22 cellular contexts compared by ENCODE assay signal in genomic region chr2:156540706-156541105, GRCh38.
"Had no signal": no experiment of that assay in that cellular context is flagged by ENCODE, and none has a peak within 500 bp of the region (broad histone marks: within the 10 kb centered on the region; RNA-seq: fewer than 3 reads in every experiment).

No MANE protein-coding gene starts in this region.

- H3K4me3 ChIP-seq: body of pancreas, mucosa of descending colon, suprapubic skin, transverse colon, uterus had no signal

- FAIRE-seq: colon had no signal

- H3K27ac Mint-ChIP-seq: activated CD4-positive, alpha-beta memory T cell treated with anti-CD3 and anti-CD28 coated beads, Interleukin-2, amount 10 ng/mL, durations not matched to agents 7 days and 5 days; activated CD8-positive, alpha-beta memory T cell treated with anti-CD3 and anti-CD28 coated beads, Interleukin-2, amount 10 ng/mL, durations not matched to agents 7 days and 5 days; activated naive CD8-positive, alpha-beta T cell treated with anti-CD3 and anti-CD28 coated beads, Interleukin-2, amount 10 ng/mL, durations not matched to agents 7 days and 5 days; progenitor cell of endocrine pancreas; stimulated activated naive CD8-positive, alpha-beta T cell treated with anti-CD3 and anti-CD28 coated beads, Interleukin-15, Interleukin-2, amounts not matched to agents 100 ng/mL and 50 ng/mL, for 24 hours had no signal

- H3K4me1 Mint-ChIP-seq: immature natural killer cell had no signal

- H3K4me3 Mint-ChIP-seq: activated CD4-positive, alpha-beta memory T cell treated with anti-CD3 and anti-CD28 coated beads, Interleukin-2, amount 10 ng/mL, durations not matched to agents 7 days and 5 days; activated CD8-positive, alpha-beta memory T cell treated with anti-CD3 and anti-CD28 coated beads, Interleukin-2, amount 10 ng/mL, durations not matched to agents 7 days and 5 days; activated naive CD8-positive, alpha-beta T cell treated with anti-CD3 and anti-CD28 coated beads, Interleukin-2, amount 10 ng/mL, durations not matched to agents 7 days and 5 days; immature natural killer cell; memory B cell; naive B cell; neural crest cell; stimulated activated naive CD8-positive, alpha-beta T cell treated with anti-CD3 and anti-CD28 coated beads, Interleukin-15, Interleukin-2, amounts not matched to agents 100 ng/mL and 50 ng/mL, for 24 hours had no signal

- ATAC-seq: activated CD8-positive, alpha-beta memory T cell treated with anti-CD3 and anti-CD28 coated beads, Interleukin-2, amount 10 ng/mL, durations not matched to agents 7 days and 5 days; body of pancreas; left ventricle myocardium superior; mucosa of descending colon had no signal

- H3K27me3 ChIP-seq: body of pancreas, suprapubic skin, transverse colon, uterus had no signal

- H3K9me3 ChIP-seq: body of pancreas, mucosa of descending colon, suprapubic skin, transverse colon, uterus had no signal

- H3K9me3 Mint-ChIP-seq: activated naive CD8-positive, alpha-beta T cell treated with anti-CD3 and anti-CD28 coated beads, Interleukin-2, amount 10 ng/mL, durations not matched to agents 7 days and 5 days; immature natural killer cell; memory B cell; naive B cell; neural crest cell; stimulated activated naive CD8-positive, alpha-beta T cell treated with anti-CD3 and anti-CD28 coated beads, Interleukin-15, Interleukin-2, amounts not matched to agents 100 ng/mL and 50 ng/mL, for 24 hours had no signal

- H3K27me3 Mint-ChIP-seq: activated CD4-positive, alpha-beta memory T cell treated with anti-CD3 and anti-CD28 coated beads, Interleukin-2, amount 10 ng/mL, durations not matched to agents 7 days and 5 days; activated CD8-positive, alpha-beta memory T cell treated with anti-CD3 and anti-CD28 coated beads, Interleukin-2, amount 10 ng/mL, durations not matched to agents 7 days and 5 days; activated naive CD8-positive, alpha-beta T cell treated with anti-CD3 and anti-CD28 coated beads, Interleukin-2, amount 10 ng/mL, durations not matched to agents 7 days and 5 days; memory B cell; naive B cell; progenitor cell of endocrine pancreas; stimulated activated naive CD8-positive, alpha-beta T cell treated with anti-CD3 and anti-CD28 coated beads, Interleukin-15, Interleukin-2, amounts not matched to agents 100 ng/mL and 50 ng/mL, for 24 hours had no signal

- DNase-seq: activated CD4-positive, alpha-beta memory T cell treated with anti-CD3 and anti-CD28 coated beads, Interleukin-2, amount 10 ng/mL, durations not matched to agents 7 days and 5 days; activated CD4-positive, alpha-beta T cell treated with anti-CD3 and anti-CD28 coated beads for 48 hours; activated CD4-positive, CD25-positive, alpha-beta regulatory T cell; activated CD8-positive, alpha-beta memory T cell treated with anti-CD3 and anti-CD28 coated beads, Interleukin-2, amount 10 ng/mL, durations not matched to agents 7 days and 5 days; activated naive CD8-positive, alpha-beta T cell treated with anti-CD3 and anti-CD28 coated beads, Interleukin-2, amount 10 ng/mL, durations not matched to agents 7 days and 5 days; amygdala; body of pancreas; central memory CD4-positive, alpha-beta T cell; immature natural killer cell; left ventricle myocardium superior; mucosa of descending colon; naive B cell; stimulated activated CD4-positive, alpha-beta T cell treated with anti-CD3 and anti-CD28 coated beads, Interleukin-2, amount 100 ng/mL, for 24 hours; T-helper 9 cell; transverse colon; uterus had no signal

- H3K27ac ChIP-seq: body of pancreas, suprapubic skin, uterus had no signal

- H3K36me3 ChIP-seq: suprapubic skin, transverse colon, uterus had no signal

- H3K4me1 ChIP-seq: body of pancreas, uterus had no signal
